In genomic region chr13:113275387-113275786, GRCh38 we compare ENCODE assay signal across 8 cellular contexts. TPM values are rescaled to one million over a fixed set of nuclear protein-coding genes. Genes with fewer than 3 reads are reported as not detected.
DNase-seq lines count a peak whose midpoint lies in the region; ATAC-seq, FAIRE-seq and TF ChIP-seq lines count a peak whose summit lies in the region.

No MANE protein-coding gene starts in this region.

- H3K27me3 Mint-ChIP-seq in CD4-positive, alpha-beta T cell, result peaks cover 19% of the 10 kb centered on the region

- no peak overlapping the region for H3K4me3 Mint-ChIP-seq in CD4-positive, alpha-beta T cell
- no peak overlapping the region for H3K4me3 Mint-ChIP-seq in stimulated activated effector memory CD8-positive, alpha-beta T cell treated with anti-CD3 and anti-CD28 coated beads, Interleukin-12 subunit alpha, Interleukin-12 subunit beta, amount 100 ng/mL, for 72 hours

- no peaks in the 10 kb centered on the region for H3K9me3 Mint-ChIP-seq in CD4-positive, alpha-beta T cell
- no peaks in the 10 kb centered on the region for H3K9me3 Mint-ChIP-seq in stimulated activated effector memory CD8-positive, alpha-beta T cell treated with anti-CD3 and anti-CD28 coated beads, Interleukin-12 subunit alpha, Interleukin-12 subunit beta, amount 100 ng/mL, for 72 hours

- intact Hi-C loops in CD4-positive, alpha-beta T cell (cut with DNase I, micrococcal nuclease), result loop anchor here (1.0 kb wide), 1 partner anchor 119 kb away; no protein-coding TSS in a partner anchor

- CTCF ChIA-PET in CD4-positive, alpha-beta T cell (lab: Charles Lee), result no interaction called here

- H3K9me3 ChIP-seq in CD4-positive, alpha-beta T cell (ENCODE audit: control insufficient read depth, low read length), result no peaks in the 10 kb centered on the region
- H3K9me3 ChIP-seq in NT2/D1 (ENCODE audit: insufficient read depth, low read length) (no peaks in the 10 kb centered on the region), adipocyte (ENCODE audit: control insufficient read depth, low read length) (no peaks in the 10 kb centered on the region)

- H3K9ac ChIP-seq in NT2/D1 (ENCODE audit: insufficient read length, low read depth) (no peak overlapping the region), adipocyte (ENCODE audit: low read length) (no peak overlapping the region)

- POLR2A ChIA-PET in CD4-positive, alpha-beta T cell (lab: Charles Lee), result no interaction called here

- peaks cover 4% of the 10 kb centered on the region for H3K27me3 ChIP-seq in CD4-positive, alpha-beta T cell (ENCODE audit: control insufficient read depth, insufficient read depth, low read length)
- H3K27me3 ChIP-seq in NT2/D1 (ENCODE audit: insufficient read depth, insufficient read length), result no peaks in the 10 kb centered on the region
- no peaks in the 10 kb centered on the region for H3K27me3 ChIP-seq in adipocyte (replicated peaks; ENCODE audit: control insufficient read depth, insufficient read depth, low read length)

- peak; percentile 68 for ATAC-seq in CD4-positive, alpha-beta T cell (ENCODE audit: poor library complexity)
- ATAC-seq in stimulated activated effector memory CD8-positive, alpha-beta T cell treated with anti-CD3 and anti-CD28 coated beads, Interleukin-12 subunit alpha, Interleukin-12 subunit beta, amount 100 ng/mL, for 72 hours, result peak; percentile 56
- no peak for ATAC-seq in GM21515 (IDR thresholded peaks at IDR 0.05; ENCODE audit: unreplicated experiment)

- peak in 9 of 10 experiments; percentile 7 to 53 (median 28) for DNase-seq in CD4-positive, alpha-beta T cell
- DNase-seq in H54 (ENCODE audit: insufficient read length, low spot score) (peak; percentile 52), NT2/D1 (ENCODE audit: low read depth, low spot score) (peak; percentile 32), adipocyte (ENCODE audit: low read depth) (peak; percentile 70), GM19238 (ENCODE audit: insufficient read length, low spot score) (no peak)
- no peak for DNase-seq in stimulated activated effector memory CD8-positive, alpha-beta T cell treated with anti-CD3 and anti-CD28 coated beads, Interleukin-12 subunit alpha, Interleukin-12 subunit beta, amount 100 ng/mL, for 72 hours (ENCODE audit: low spot score in 2 of 2)

- H3K4me1 ChIP-seq in NT2/D1 (ENCODE audit: insufficient read depth, insufficient read length), result no peaks in the 10 kb centered on the region
- H3K4me1 ChIP-seq in adipocyte (ENCODE audit: control insufficient read depth, insufficient read depth, low read length), result peaks cover 26% of the 10 kb centered on the region

- no peaks in the 10 kb centered on the region for H3K36me3 Mint-ChIP-seq in CD4-positive, alpha-beta T cell (ENCODE audit: low read depth)
- no peaks in the 10 kb centered on the region for H3K36me3 Mint-ChIP-seq in stimulated activated effector memory CD8-positive, alpha-beta T cell treated with anti-CD3 and anti-CD28 coated beads, Interleukin-12 subunit alpha, Interleukin-12 subunit beta, amount 100 ng/mL, for 72 hours

- H3K4me3 ChIP-seq in NT2/D1 (ENCODE audit: insufficient read length, low read depth) (no peak overlapping the region), adipocyte (ENCODE audit: low read length) (no peak overlapping the region)

- H3K4me1 Mint-ChIP-seq in CD4-positive, alpha-beta T cell (ENCODE audit: low read depth), result peaks cover 12% of the 10 kb centered on the region
- H3K4me1 Mint-ChIP-seq in stimulated activated effector memory CD8-positive, alpha-beta T cell treated with anti-CD3 and anti-CD28 coated beads, Interleukin-12 subunit alpha, Interleukin-12 subunit beta, amount 100 ng/mL, for 72 hours, result peaks cover 12% of the 10 kb centered on the region

- no peak overlapping the region for H3K27ac ChIP-seq in CD4-positive, alpha-beta T cell (ENCODE audit: low read depth, low read length)

- TF ChIP-seq CTCF in CD4-positive, alpha-beta T cell (IDR thresholded peaks at IDR 0.05), result peak; percentile 52

- TF ChIP-seq POLR2A in H54 (IDR thresholded peaks at IDR 0.05; ENCODE audit: low read depth, low read length), result no peak

- no peak overlapping the region for H3K27ac Mint-ChIP-seq in CD4-positive, alpha-beta T cell
- no peak overlapping the region for H3K27ac Mint-ChIP-seq in stimulated activated effector memory CD8-positive, alpha-beta T cell treated with anti-CD3 and anti-CD28 coated beads, Interleukin-12 subunit alpha, Interleukin-12 subunit beta, amount 100 ng/mL, for 72 hours

- peak; percentile 52 for FAIRE-seq in H54 (lab: Jason Lieb, UNC)
- peak; percentile 86 for FAIRE-seq in islet of Langerhans (lab: Jason Lieb, UNC)

- H3K36me3 ChIP-seq in NT2/D1 (ENCODE audit: insufficient read depth, insufficient read length, low read length) (peaks cover 11% of the 10 kb centered on the region), adipocyte (ENCODE audit: control insufficient read depth, insufficient read depth, low read length, severe bottlenecking) (no peaks in the 10 kb centered on the region)

RNA-seq across cellular contexts. Expression of gene LAMP1, which starts 21.7 kb away (rescaled TPM):
- 10 to 100 TPM; 72.2 to 80.7 TPM for total RNA-seq in CD4-positive, alpha-beta T cell

Comparison
In these comparisons a context has a peak if more than half of its experiments do, and no peak if none do; other contexts are left out.
1. DNase-seq: peak in CD4-positive, alpha-beta T cell (9 of 10), H54 (single experiment), NT2/D1 (single experiment) and adipocyte (single experiment); none in stimulated activated effector memory CD8-positive, alpha-beta T cell treated with anti-CD3 and anti-CD28 coated beads, Interleukin-12 subunit alpha, Interleukin-12 subunit beta, amount 100 ng/mL, for 72 hours (0 of 2) and GM19238 (single experiment).